ENCODE assay signal across 12 cellular contexts in genomic region chr12:104687823-104688573, GRCh38.
A peak's percentile ranks its signal among the peaks of the same experiment; 100 is the strongest.
DNase-seq lines count a peak whose midpoint lies in the region; ATAC-seq lines count a peak whose summit lies in the region.
"Had no signal": no experiment of that assay in that cellular context is flagged by ENCODE, and none has a peak within 500 bp of the region (broad histone marks: within the 10 kb centered on the region; RNA-seq: fewer than 3 reads in every experiment).

No MANE protein-coding gene starts in this region.

- no peak overlapping the region for H3K4me3 ChIP-seq in effector memory CD4-positive, alpha-beta T cell (ENCODE audit: insufficient read depth, low read depth, low read length, poor library complexity, severe bottlenecking)
- H3K4me3 ChIP-seq: hepatocyte had no signal

- peak overlapping the region; percentile 73 for H3K4me3 Mint-ChIP-seq in T-helper 2 cell treated with Interferon-gamma antibody and Interleukin-4, amounts not matched to agents 5 μg/mL and 100 μg/mL, for 36 hours

- ATAC-seq in GM21717 (IDR thresholded peaks at IDR 0.05; ENCODE audit: unreplicated experiment) (no peak), GM21360 (IDR thresholded peaks at IDR 0.05; ENCODE audit: unreplicated experiment) (no peak), HG03095 (IDR thresholded peaks at IDR 0.05; ENCODE audit: unreplicated experiment) (no peak)

- peak; percentile 55 for DNase-seq in stimulated activated CD4-positive, alpha-beta T cell treated with anti-CD3 and anti-CD28 coated beads, Interleukin-1b, Interleukin-23, amount 100 ng/mL, for 48 hours
- DNase-seq in stimulated activated CD4-positive, alpha-beta T cell treated with anti-CD3 and anti-CD28 coated beads, Interleukin-2, amount 100 ng/mL, for 48 hours = no peak
- DNase-seq in T-helper 2 cell treated with Interferon-gamma antibody and Interleukin-4, amounts not matched to agents 5 μg/mL and 100 μg/mL, for 36 hours (ENCODE audit: low spot score) = peak; percentile 69
- DNase-seq in effector memory CD4-positive, alpha-beta T cell = peak in 2 of 3 donors; percentile 15 to 18
- DNase-seq in NCI-H2171 (lab: John Stamatoyannopoulos, UW) = no peak
- DNase-seq: mammary epithelial cell, NCI-H69 had no signal

- H3K9me3 Mint-ChIP-seq in T-helper 2 cell treated with Interferon-gamma antibody and Interleukin-4, amounts not matched to agents 5 μg/mL and 100 μg/mL, for 36 hours = peaks cover 8% of the 10 kb centered on the region

- H3K4me1 ChIP-seq in effector memory CD4-positive, alpha-beta T cell (ENCODE audit: control insufficient read depth, insufficient read depth, low read length, poor library complexity, severe bottlenecking) = peaks cover 15% of the 10 kb centered on the region

- peaks cover 49% of the 10 kb centered on the region for H3K36me3 Mint-ChIP-seq in T-helper 2 cell treated with Interferon-gamma antibody and Interleukin-4, amounts not matched to agents 5 μg/mL and 100 μg/mL, for 36 hours (ENCODE audit: low read depth)

- H3K27ac Mint-ChIP-seq in T-helper 2 cell treated with Interferon-gamma antibody and Interleukin-4, amounts not matched to agents 5 μg/mL and 100 μg/mL, for 36 hours = peak overlapping the region; percentile 95

- H3K27ac ChIP-seq in effector memory CD4-positive, alpha-beta T cell (ENCODE audit: insufficient read depth, low read length, poor library complexity, severe bottlenecking) = no peak overlapping the region
- H3K27ac ChIP-seq: C4-2B, hepatocyte had no signal

- no peaks in the 10 kb centered on the region for H3K9me3 ChIP-seq in effector memory CD4-positive, alpha-beta T cell (ENCODE audit: control insufficient read depth, low read length)

- no peaks in the 10 kb centered on the region for H3K27me3 ChIP-seq in effector memory CD4-positive, alpha-beta T cell (replicated peaks; ENCODE audit: control insufficient read depth, insufficient read depth, low read length, poor library complexity, severe bottlenecking)
- H3K27me3 ChIP-seq: hepatocyte had no signal

- peaks cover 68% of the 10 kb centered on the region for H3K4me1 Mint-ChIP-seq in T-helper 2 cell treated with Interferon-gamma antibody and Interleukin-4, amounts not matched to agents 5 μg/mL and 100 μg/mL, for 36 hours (ENCODE audit: low read depth)

- H3K27me3 Mint-ChIP-seq in T-helper 2 cell treated with Interferon-gamma antibody and Interleukin-4, amounts not matched to agents 5 μg/mL and 100 μg/mL, for 36 hours (ENCODE audit: low read depth) = no peaks in the 10 kb centered on the region

- no peaks in the 10 kb centered on the region for H3K36me3 ChIP-seq in effector memory CD4-positive, alpha-beta T cell (ENCODE audit: control insufficient read depth, insufficient read depth, low read length)

Comparison
In these comparisons a context has a peak if more than half of its experiments do, and no peak if none do; other contexts are left out.
1. DNase-seq: peak in stimulated activated CD4-positive, alpha-beta T cell treated with anti-CD3 and anti-CD28 coated beads, Interleukin-1b, Interleukin-23, amount 100 ng/mL, for 48 hours (single experiment), T-helper 2 cell treated with Interferon-gamma antibody and Interleukin-4, amounts not matched to agents 5 μg/mL and 100 μg/mL, for 36 hours (single experiment) and effector memory CD4-positive, alpha-beta T cell (2 of 3); none in stimulated activated CD4-positive, alpha-beta T cell treated with anti-CD3 and anti-CD28 coated beads, Interleukin-2, amount 100 ng/mL, for 48 hours (0 of 2) and NCI-H2171 (single experiment).